14 cellular contexts compared by ENCODE assay signal in the genomic region with DNA sequence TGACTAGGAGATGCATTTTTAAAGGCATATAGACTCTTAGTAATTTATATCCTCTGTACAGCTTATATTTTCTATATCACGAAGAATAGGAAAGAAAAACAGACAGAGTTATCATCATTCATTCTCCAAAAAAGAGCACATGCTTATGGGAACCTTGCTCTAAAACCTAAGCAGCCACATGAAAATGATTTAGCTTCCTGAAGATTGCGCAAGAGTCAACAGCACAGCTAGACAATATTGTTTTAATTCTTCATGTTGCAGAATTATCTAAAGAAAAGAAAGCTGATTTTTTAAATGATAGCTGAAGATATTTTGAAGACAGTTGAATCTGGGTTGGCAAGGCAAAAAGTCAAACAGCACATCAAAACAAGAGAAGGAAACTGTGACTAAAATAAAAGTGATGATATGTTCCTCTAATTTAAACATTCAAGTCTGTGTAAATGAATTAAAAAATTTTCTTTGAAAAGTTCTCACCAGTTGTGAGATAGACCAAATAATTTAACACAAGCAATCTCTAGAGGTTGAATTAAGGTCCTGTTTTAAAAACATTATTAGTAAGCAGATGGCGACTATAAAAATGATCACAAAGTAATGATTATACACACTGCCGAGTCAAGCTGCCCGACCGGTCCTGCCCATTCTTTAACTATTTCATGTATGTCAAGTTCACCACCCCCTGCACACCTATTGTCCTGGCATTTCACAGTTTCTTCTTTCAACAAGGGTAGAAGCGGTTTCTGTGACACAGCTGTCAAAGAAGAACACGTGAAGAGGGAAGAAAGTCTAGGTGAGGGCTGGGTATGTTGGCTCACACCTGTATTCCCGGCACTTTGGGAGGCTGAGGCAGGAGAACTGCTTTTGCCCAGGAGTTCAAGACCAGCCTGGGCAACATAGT.
DNase-seq lines count a peak whose midpoint lies in the region; ATAC-seq, FAIRE-seq and TF ChIP-seq lines count a peak whose summit lies in the region.
"Had no signal": no experiment of that assay in that cellular context is flagged by ENCODE, and none has a peak within 500 bp of the region (broad histone marks: within the 10 kb centered on the region; RNA-seq: fewer than 3 reads in every experiment).

No MANE protein-coding gene starts in this region.

- no peak for TF ChIP-seq EP300 in A549 (IDR thresholded peaks at IDR 0.05)

- WGBS in A549 (ENCODE audit: missing lambda C conversion rate), result 71% methylated on average over 9 of the region's 9 CpGs

- no peak overlapping the region for H3K9ac ChIP-seq in adipocyte (ENCODE audit: low read length)

- no peaks in the 10 kb centered on the region for H3K9me3 ChIP-seq in A549
- no peaks in the 10 kb centered on the region for H3K9me3 ChIP-seq in adipocyte (ENCODE audit: control insufficient read depth, low read length)
- H3K9me3 ChIP-seq: sigmoid colon had no signal

- TF ChIP-seq POLR2A in A549 (IDR thresholded peaks at IDR 0.05; ENCODE audit: low read length), result no peak

- POLR2A ChIA-PET in A549 (lab: Yijun Ruan, JAX), result no interaction called here

- CTCF ChIA-PET in A549 (lab: Yijun Ruan, JAX), result interaction anchor here (0.9 to 3.7 kb wide), 2 partner anchors 71 to 193 kb away, joined by 3 to 13 read pairs; no protein-coding TSS in a partner anchor

- H3K27me3 ChIP-seq in adipocyte (replicated peaks; ENCODE audit: control insufficient read depth, insufficient read depth, low read length), result no peaks in the 10 kb centered on the region
- H3K27me3 ChIP-seq: sigmoid colon had no signal

- no peak for ATAC-seq in A549
- ATAC-seq in HG03045 (IDR thresholded peaks at IDR 0.05; ENCODE audit: unreplicated experiment), result no peak
- ATAC-seq in GM18520 (IDR thresholded peaks at IDR 0.05; ENCODE audit: unreplicated experiment), result no peak
- ATAC-seq: stimulated activated memory B cell treated with anti-CD40 and anti-IgM and Interleukin-4, amounts not matched to agents 10 μg/mL and 1 μg/mL and 100 μg/mL, for 72 hours had no signal

- no peak overlapping the region for H3K4me3 ChIP-seq in A549
- H3K4me3 ChIP-seq in adipocyte (ENCODE audit: low read length), result no peak overlapping the region
- H3K4me3 ChIP-seq: sigmoid colon had no signal

- H3K36me3 ChIP-seq in adipocyte (ENCODE audit: control insufficient read depth, insufficient read depth, low read length, severe bottlenecking), result no peaks in the 10 kb centered on the region
- H3K36me3 ChIP-seq: sigmoid colon had no signal

- peak overlapping the region in 1 of 2 experiments; percentile 29; a peak in 1 of 6 replicates for H3K27ac ChIP-seq in A549

- TF ChIP-seq CTCF in A549 (IDR thresholded peaks at IDR 0.05), result no peak

- H3K4me1 ChIP-seq in A549, result peaks cover 23% of the 10 kb centered on the region
- peaks cover 10% of the 10 kb centered on the region for H3K4me1 ChIP-seq in adipocyte (ENCODE audit: control insufficient read depth, insufficient read depth, low read length)

- no peak for FAIRE-seq in A549 (lab: Jason Lieb, UNC)
- FAIRE-seq: GM18507, kidney had no signal

- TF ChIP-seq RAD21 in A549 (conservative IDR thresholded peaks at IDR 0.05 in 1 of 2, IDR thresholded peaks at IDR 0.05 in 1 of 2), result no peak

- DNase-seq in A549 (ENCODE audit: low read depth in 1 of 2, low spot score in 1 of 2), result no peak
- peak; percentile 4 to 5 for DNase-seq in Kasumi-1 (lab: John Stamatoyannopoulos, UW)
- DNase-seq in adipocyte (ENCODE audit: low read depth), result peak; percentile 88
- peak; percentile 78 for DNase-seq in iris pigment epithelial cell (ENCODE audit: low read depth)
- DNase-seq in putamen (ENCODE audit: low spot score), result no peak
- DNase-seq in cortex of kidney (lab: John Stamatoyannopoulos, UW), result no peak
- DNase-seq: CD4-positive, alpha-beta T cell; cerebellar nuclear complex; kidney; sigmoid colon had no signal

- peak overlapping the region; percentile 14; the same call in 1 of the 3 replicates for H3K4me2 ChIP-seq in A549

TF ChIP-seq in A549, 52 proteins besides CTCF, POLR2A, EP300 and RAD21:
- no peak for TF ChIP-seq HES2 (IDR thresholded peaks at IDR 0.05)
- 0 out of 2 replicates have a peak, but pooled peaks have one; percentile 67 for TF ChIP-seq ZSCAN20 (CRISPR knock-in tag; IDR thresholded peaks at IDR 0.05)
- TF ChIP-seq RFX5 (IDR thresholded peaks at IDR 0.05), result no peak
- no peak for TF ChIP-seq HEYL (CRISPR knock-in tag; IDR thresholded peaks at IDR 0.05)
- TF ChIP-seq, protein P1, sequence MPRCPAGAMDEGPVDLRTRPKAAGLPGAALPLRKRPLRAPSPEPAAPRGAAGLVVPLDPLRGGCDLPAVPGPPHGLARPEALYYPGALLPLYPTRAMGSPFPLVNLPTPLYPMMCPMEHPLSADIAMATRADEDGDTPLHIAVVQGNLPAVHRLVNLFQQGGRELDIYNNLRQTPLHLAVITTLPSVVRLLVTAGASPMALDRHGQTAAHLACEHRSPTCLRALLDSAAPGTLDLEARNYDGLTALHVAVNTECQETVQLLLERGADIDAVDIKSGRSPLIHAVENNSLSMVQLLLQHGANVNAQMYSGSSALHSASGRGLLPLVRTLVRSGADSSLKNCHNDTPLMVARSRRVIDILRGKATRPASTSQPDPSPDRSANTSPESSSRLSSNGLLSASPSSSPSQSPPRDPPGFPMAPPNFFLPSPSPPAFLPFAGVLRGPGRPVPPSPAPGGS (IDR thresholded peaks at IDR 0.05), result no peak
- TF ChIP-seq CEBPB (IDR thresholded peaks at IDR 0.05), result peak; percentile 98 to 99
- TF ChIP-seq CHD2 (IDR thresholded peaks at IDR 0.05; ENCODE audit: low read length, partially characterized antibody), result no peak
- TF ChIP-seq MAFK (IDR thresholded peaks at IDR 0.05; ENCODE audit: partially characterized antibody), result no peak

Comparison
In these comparisons a context has a peak if more than half of its experiments do, and no peak if none do; other contexts are left out.
1. DNase-seq: peak in Kasumi-1 (2 of 2), adipocyte (single experiment) and iris pigment epithelial cell (single experiment); none in A549 (0 of 2), putamen (single experiment) and cortex of kidney (single experiment).